ENCODE assay signal across 1 cellular context in the genomic region with DNA sequence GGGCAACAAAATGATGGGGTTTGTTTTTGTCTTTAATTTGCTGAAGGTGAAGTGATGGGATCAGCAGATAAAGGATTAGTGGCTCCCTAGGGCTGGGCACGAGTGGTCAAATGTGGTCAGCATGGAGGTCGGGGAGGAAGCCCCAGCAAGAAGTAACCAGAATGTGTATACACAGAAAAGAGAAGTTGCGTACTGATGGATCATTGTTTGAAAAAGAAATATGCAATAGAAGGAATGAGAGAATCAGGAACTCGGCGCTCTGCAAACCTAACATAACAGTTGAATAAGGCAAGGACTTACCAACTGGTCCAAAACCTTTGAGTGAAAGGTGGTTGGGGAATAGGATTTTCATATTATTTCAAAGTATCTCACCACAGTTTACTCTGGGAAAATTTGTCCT.
TF ChIP-seq lines count a peak whose summit lies in the region.

No MANE protein-coding gene starts in this region.

TF ChIP-seq in SK-N-SH treated with all-trans-retinoic acid at 6 μM for 48 hours, 23 proteins besides CTCF, POLR2A, EP300 and RAD21 (continued from another document):
- TF ChIP-seq, protein P1, sequence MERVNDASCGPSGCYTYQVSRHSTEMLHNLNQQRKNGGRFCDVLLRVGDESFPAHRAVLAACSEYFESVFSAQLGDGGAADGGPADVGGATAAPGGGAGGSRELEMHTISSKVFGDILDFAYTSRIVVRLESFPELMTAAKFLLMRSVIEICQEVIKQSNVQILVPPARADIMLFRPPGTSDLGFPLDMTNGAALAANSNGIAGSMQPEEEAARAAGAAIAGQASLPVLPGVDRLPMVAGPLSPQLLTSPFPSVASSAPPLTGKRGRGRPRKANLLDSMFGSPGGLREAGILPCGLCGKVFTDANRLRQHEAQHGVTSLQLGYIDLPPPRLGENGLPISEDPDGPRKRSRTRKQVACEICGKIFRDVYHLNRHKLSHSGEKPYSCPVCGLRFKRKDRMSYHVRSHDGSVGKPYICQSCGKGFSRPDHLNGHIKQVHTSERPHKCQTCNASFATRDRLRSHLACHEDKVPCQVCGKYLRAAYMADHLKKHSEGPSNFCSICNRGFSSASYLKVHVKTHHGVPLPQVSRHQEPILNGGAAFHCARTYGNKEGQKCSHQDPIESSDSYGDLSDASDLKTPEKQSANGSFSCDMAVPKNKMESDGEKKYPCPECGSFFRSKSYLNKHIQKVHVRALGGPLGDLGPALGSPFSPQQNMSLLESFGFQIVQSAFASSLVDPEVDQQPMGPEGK (CRISPR knock-in tag; IDR thresholded peaks at IDR 0.05; ENCODE audit: borderline replicate concordance): no peak
- TF ChIP-seq OSR1 (CRISPR knock-in tag; IDR thresholded peaks at IDR 0.05): no peak
- TF ChIP-seq BACH2 (CRISPR knock-in tag; IDR thresholded peaks at IDR 0.05; ENCODE audit: borderline replicate concordance): no peak
- TF ChIP-seq ZNF8 (CRISPR knock-in tag; IDR thresholded peaks at IDR 0.05): no peak
- no peak for TF ChIP-seq ZNF70 (CRISPR knock-in tag; IDR thresholded peaks at IDR 0.05)
